ENCODE assay signal across 16 cellular contexts in genomic region chr14:24133730-24134129, GRCh38. TPM values are rescaled to one million over a fixed set of nuclear protein-coding genes. Genes with fewer than 3 reads are reported as not detected.
DNase-seq lines count a peak whose midpoint lies in the region; ATAC-seq and TF ChIP-seq lines count a peak whose summit lies in the region.
"Had no signal": no experiment of that assay in that cellular context is flagged by ENCODE, and none has a peak within 500 bp of the region (broad histone marks: within the 10 kb centered on the region; RNA-seq: fewer than 3 reads in every experiment).

No MANE protein-coding gene starts in this region.

- no peaks in the 10 kb centered on the region for H3K27me3 ChIP-seq in Karpas-422 (ENCODE audit: low read length)
- no peaks in the 10 kb centered on the region for H3K27me3 ChIP-seq in osteoblast (ENCODE audit: insufficient read depth, low read length)

- H4K20me1 ChIP-seq in Karpas-422 (ENCODE audit: insufficient read depth, low read depth, low read length) (no peaks in the 10 kb centered on the region), osteoblast (ENCODE audit: insufficient read depth, low read length) (peaks cover 3% of the 10 kb centered on the region)

- no peaks in the 10 kb centered on the region for H3K27me3 Mint-ChIP-seq in activated CD8-positive, alpha-beta T cell treated with anti-CD3 and anti-CD28 coated beads for 36 hours
- H3K27me3 Mint-ChIP-seq in activated CD8-positive, alpha-beta T cell treated with anti-CD3 and anti-CD28 coated beads, Interleukin-2, amount 10 ng/mL, durations not matched to agents 7 days and 5 days (ENCODE audit: low read depth): no peaks in the 10 kb centered on the region
- H3K27me3 Mint-ChIP-seq in T-helper 2 cell treated with Interferon-gamma antibody and Interleukin-4, amounts not matched to agents 5 μg/mL and 100 μg/mL, for 36 hours (ENCODE audit: low read depth): no peaks in the 10 kb centered on the region
- H3K27me3 Mint-ChIP-seq: CD8-positive, alpha-beta memory T cell had no signal

- peaks cover 30% of the 10 kb centered on the region for H3K4me1 ChIP-seq in Karpas-422 (ENCODE audit: low read length)
- H3K4me1 ChIP-seq in osteoblast (ENCODE audit: insufficient read depth, low read length): peaks cover 12% of the 10 kb centered on the region
- H3K4me1 ChIP-seq: Caco-2 had no signal

- POLR2A ChIA-PET in activated CD8-positive, alpha-beta T cell treated with anti-CD3 and anti-CD28 coated beads for 36 hours (lab: Charles Lee): interaction anchor here (0.6 to 5.8 kb wide), 6 partner anchors 7 to 61 kb away, joined by 3 to 30 read pairs (median 5); partner anchors contain the start of genes DCAF11, EMC9, NRL and RNF31
- POLR2A ChIA-PET in activated CD8-positive, alpha-beta T cell treated with anti-CD3 and anti-CD28 coated beads, Interleukin-2, amount 10 ng/mL, durations not matched to agents 7 days and 5 days (lab: Charles Lee): interaction anchor here (1.4 to 8.7 kb wide), 4 partner anchors 8 to 27 kb away, joined by 3 to 119 read pairs (median 12); partner anchors contain the start of genes DCAF11, EMC9, IRF9 and NRL

- no peak for DNase-seq in activated CD8-positive, alpha-beta T cell treated with anti-CD3 and anti-CD28 coated beads for 36 hours
- DNase-seq in activated CD8-positive, alpha-beta T cell treated with anti-CD3 and anti-CD28 coated beads, Interleukin-2, amount 10 ng/mL, durations not matched to agents 7 days and 5 days: no peak
- DNase-seq in AML-193 (lab: John Stamatoyannopoulos, UW): peak; percentile 8 to 32
- peak; percentile 64 for DNase-seq in Karpas-422
- peak; percentile 34 for DNase-seq in osteoblast (ENCODE audit: insufficient read length, low spot score, missing footprints)
- DNase-seq in stimulated activated naive CD8-positive, alpha-beta T cell treated with anti-CD3 and anti-CD28 coated beads, Interleukin-15, Interleukin-2, amounts not matched to agents 100 U/mL and 50 U/mL, for 24 hours: no peak
- no peak for DNase-seq in T-helper 2 cell treated with Interferon-gamma antibody and Interleukin-4, amounts not matched to agents 5 μg/mL and 100 μg/mL, for 36 hours (ENCODE audit: low spot score)
- DNase-seq in NCI-H187 treated with DMSO at 0.1 percent for 48 hours (lab: John Stamatoyannopoulos, UW): no peak
- DNase-seq: Caco-2; CD8-positive, alpha-beta memory T cell; DND-41; H7 had no signal

- H3K79me2 ChIP-seq in Karpas-422 (ENCODE audit: low read length) (peaks cover 26% of the 10 kb centered on the region), osteoblast (ENCODE audit: insufficient read depth, low read length) (peaks cover 28% of the 10 kb centered on the region)

- H3K4me1 Mint-ChIP-seq in activated CD8-positive, alpha-beta T cell treated with anti-CD3 and anti-CD28 coated beads for 36 hours (ENCODE audit: low read depth): peaks cover 45% of the 10 kb centered on the region
- H3K4me1 Mint-ChIP-seq in activated CD8-positive, alpha-beta T cell treated with anti-CD3 and anti-CD28 coated beads, Interleukin-2, amount 10 ng/mL, durations not matched to agents 7 days and 5 days (ENCODE audit: low read depth): peaks cover 46% of the 10 kb centered on the region
- peaks cover 38% of the 10 kb centered on the region for H3K4me1 Mint-ChIP-seq in T-helper 2 cell treated with Interferon-gamma antibody and Interleukin-4, amounts not matched to agents 5 μg/mL and 100 μg/mL, for 36 hours (ENCODE audit: low read depth)

- TF ChIP-seq CTCF in activated CD8-positive, alpha-beta T cell treated with anti-CD3 and anti-CD28 coated beads for 36 hours (IDR thresholded peaks at IDR 0.05): no peak
- TF ChIP-seq CTCF in osteoblast (IDR thresholded peaks at IDR 0.05; ENCODE audit: extremely low read depth, low read depth, low read length): no peak

- H3K9ac ChIP-seq in Karpas-422 (ENCODE audit: low read length): no peak overlapping the region

- H3K4me3 ChIP-seq in Karpas-422 (ENCODE audit: low read length) (no peak overlapping the region), osteoblast (ENCODE audit: insufficient read depth, low read length) (no peak overlapping the region)
- H3K4me3 ChIP-seq: A549, GM23338 had no signal

- H2AFZ ChIP-seq in Karpas-422 (ENCODE audit: low read length) (no peak overlapping the region), osteoblast (ENCODE audit: low read length) (no peak overlapping the region)
- H2AFZ ChIP-seq: GM23338 had no signal

- H3K9me3 ChIP-seq in Karpas-422 (ENCODE audit: low read length): no peaks in the 10 kb centered on the region
- H3K9me3 ChIP-seq in osteoblast (ENCODE audit: low read depth, low read length): no peaks in the 10 kb centered on the region
- H3K9me3 ChIP-seq: A549, Caco-2 had no signal

- ATAC-seq in activated CD8-positive, alpha-beta T cell treated with anti-CD3 and anti-CD28 coated beads for 36 hours: no peak
- ATAC-seq in activated CD8-positive, alpha-beta T cell treated with anti-CD3 and anti-CD28 coated beads, Interleukin-2, amount 10 ng/mL, durations not matched to agents 7 days and 5 days: no peak
- ATAC-seq in stimulated activated naive CD8-positive, alpha-beta T cell treated with anti-CD3 and anti-CD28 coated beads, Interleukin-15, Interleukin-2, amounts not matched to agents 100 U/mL and 50 U/mL, for 24 hours: no peak
- ATAC-seq: A549, GM23338 had no signal

- H3K36me3 ChIP-seq in Karpas-422 (ENCODE audit: insufficient read depth, low read length) (peaks cover 11% of the 10 kb centered on the region), osteoblast (ENCODE audit: insufficient read depth, low read length) (peaks cover 16% of the 10 kb centered on the region)

- H3K9me3 Mint-ChIP-seq in activated CD8-positive, alpha-beta T cell treated with anti-CD3 and anti-CD28 coated beads for 36 hours: no peaks in the 10 kb centered on the region
- no peaks in the 10 kb centered on the region for H3K9me3 Mint-ChIP-seq in activated CD8-positive, alpha-beta T cell treated with anti-CD3 and anti-CD28 coated beads, Interleukin-2, amount 10 ng/mL, durations not matched to agents 7 days and 5 days (ENCODE audit: insufficient read depth)
- H3K9me3 Mint-ChIP-seq in T-helper 2 cell treated with Interferon-gamma antibody and Interleukin-4, amounts not matched to agents 5 μg/mL and 100 μg/mL, for 36 hours: no peaks in the 10 kb centered on the region
- H3K9me3 Mint-ChIP-seq: GM23338 had no signal

- CTCF ChIA-PET in activated CD8-positive, alpha-beta T cell treated with anti-CD3 and anti-CD28 coated beads for 36 hours (lab: Charles Lee): interaction anchor here (1.1 to 5.3 kb wide), 3 partner anchors 18 to 39 kb away, joined by 3 to 29 read pairs (median 21); partner anchors contain the start of genes DCAF11, IRF9 and NRL
- CTCF ChIA-PET in activated CD8-positive, alpha-beta T cell treated with anti-CD3 and anti-CD28 coated beads, Interleukin-2, amount 10 ng/mL, durations not matched to agents 7 days and 5 days (lab: Charles Lee): interaction anchor here (0.9 to 2.3 kb wide), 5 partner anchors 17 to 28 kb away, joined by 3 to 9 read pairs (median 3); partner anchors contain the start of genes DCAF11, IRF9 and NRL

- no peak overlapping the region for H3K27ac Mint-ChIP-seq in activated CD8-positive, alpha-beta T cell treated with anti-CD3 and anti-CD28 coated beads for 36 hours
- no peak overlapping the region for H3K27ac Mint-ChIP-seq in activated CD8-positive, alpha-beta T cell treated with anti-CD3 and anti-CD28 coated beads, Interleukin-2, amount 10 ng/mL, durations not matched to agents 7 days and 5 days
- no peak overlapping the region for H3K27ac Mint-ChIP-seq in T-helper 2 cell treated with Interferon-gamma antibody and Interleukin-4, amounts not matched to agents 5 μg/mL and 100 μg/mL, for 36 hours
- H3K27ac Mint-ChIP-seq: CD14-positive monocyte, GM23338 had no signal

- H3K4me2 ChIP-seq in Karpas-422 (ENCODE audit: low read depth, low read length, poor library complexity, severe bottlenecking) (no peak overlapping the region), osteoblast (ENCODE audit: insufficient read depth, low read length) (no peak overlapping the region)
- H3K4me2 ChIP-seq: A549, GM23338 had no signal

- peaks cover 24% of the 10 kb centered on the region for H3K36me3 Mint-ChIP-seq in activated CD8-positive, alpha-beta T cell treated with anti-CD3 and anti-CD28 coated beads for 36 hours (ENCODE audit: low read depth)
- peaks cover 25% of the 10 kb centered on the region for H3K36me3 Mint-ChIP-seq in activated CD8-positive, alpha-beta T cell treated with anti-CD3 and anti-CD28 coated beads, Interleukin-2, amount 10 ng/mL, durations not matched to agents 7 days and 5 days (ENCODE audit: low read depth)
- H3K36me3 Mint-ChIP-seq in T-helper 2 cell treated with Interferon-gamma antibody and Interleukin-4, amounts not matched to agents 5 μg/mL and 100 μg/mL, for 36 hours (ENCODE audit: low read depth): peaks cover 26% of the 10 kb centered on the region

- intact Hi-C loops in activated CD8-positive, alpha-beta T cell treated with anti-CD3 and anti-CD28 coated beads for 36 hours (cut with micrococcal nuclease): no loop called here

- no peaks in the 10 kb centered on the region for H3K9me2 ChIP-seq in Karpas-422 (replicated peaks; ENCODE audit: insufficient read depth, low read length)

- H3K4me3 Mint-ChIP-seq in activated CD8-positive, alpha-beta T cell treated with anti-CD3 and anti-CD28 coated beads for 36 hours: peak overlapping the region; percentile 8
- no peak overlapping the region for H3K4me3 Mint-ChIP-seq in activated CD8-positive, alpha-beta T cell treated with anti-CD3 and anti-CD28 coated beads, Interleukin-2, amount 10 ng/mL, durations not matched to agents 7 days and 5 days
- no peak overlapping the region for H3K4me3 Mint-ChIP-seq in T-helper 2 cell treated with Interferon-gamma antibody and Interleukin-4, amounts not matched to agents 5 μg/mL and 100 μg/mL, for 36 hours
- H3K4me3 Mint-ChIP-seq: CD14-positive monocyte, GM23338 had no signal

- H3K27ac ChIP-seq in Karpas-422 (ENCODE audit: low read length) (no peak overlapping the region), osteoblast (ENCODE audit: low read depth, low read length) (no peak overlapping the region)
- H3K27ac ChIP-seq: A549 had no signal

RNA-seq across cellular contexts. Expression of gene PSME1, which starts 2.3 kb away (rescaled TPM):
- total RNA-seq in activated CD8-positive, alpha-beta T cell treated with anti-CD3 and anti-CD28 coated beads for 36 hours: 100 to 1,000 TPM; 451 to 460 TPM
- total RNA-seq in activated CD8-positive, alpha-beta T cell treated with anti-CD3 and anti-CD28 coated beads, Interleukin-2, amount 10 ng/mL, durations not matched to agents 7 days and 5 days: 100 to 1,000 TPM; 516 to 530 TPM
- total RNA-seq in Karpas-422 (2014; rRNA removed; shearing (Covaris generic); ENCODE audit: low replicate concordance): 435 and 452 TPM in 2 replicates
- 95.5 and 111 TPM in 2 replicates for total RNA-seq in osteoblast

RNA-seq across cellular contexts. Expression of gene FITM1, which starts 3.3 kb away (rescaled TPM):
- under 1 TPM; 0.56 to 0.69 TPM for total RNA-seq in activated CD8-positive, alpha-beta T cell treated with anti-CD3 and anti-CD28 coated beads for 36 hours
- 1 to 10 TPM; 1.4 to 2.1 TPM for total RNA-seq in activated CD8-positive, alpha-beta T cell treated with anti-CD3 and anti-CD28 coated beads, Interleukin-2, amount 10 ng/mL, durations not matched to agents 7 days and 5 days
- 0.89 and 1.6 TPM in 2 replicates for total RNA-seq in Karpas-422 (2014; rRNA removed; shearing (Covaris generic); ENCODE audit: low replicate concordance)
- 0.29 and 0.72 TPM in 2 replicates for total RNA-seq in osteoblast
- total RNA-seq: GM23338, H7, HT1080 had no signal

RNA-seq across cellular contexts. Expression of gene EMC9, which starts 7.7 kb away (rescaled TPM):
- 10 to 100 TPM; 39.0 to 39.9 TPM for total RNA-seq in activated CD8-positive, alpha-beta T cell treated with anti-CD3 and anti-CD28 coated beads for 36 hours
- total RNA-seq in activated CD8-positive, alpha-beta T cell treated with anti-CD3 and anti-CD28 coated beads, Interleukin-2, amount 10 ng/mL, durations not matched to agents 7 days and 5 days: 10 to 100 TPM; 49.9 to 53.2 TPM
- total RNA-seq in Karpas-422 (2014; rRNA removed; shearing (Covaris generic); ENCODE audit: low replicate concordance): 35.3 and 95.4 TPM in 2 replicates
- total RNA-seq in osteoblast: 6.9 and 9.1 TPM in 2 replicates

RNA-seq across cellular contexts. Expression of gene PSME2, which starts 12.7 kb away (rescaled TPM):
- total RNA-seq in activated CD8-positive, alpha-beta T cell treated with anti-CD3 and anti-CD28 coated beads for 36 hours: 100 to 1,000 TPM; 440 TPM
- 100 to 1,000 TPM; 635 to 636 TPM for total RNA-seq in activated CD8-positive, alpha-beta T cell treated with anti-CD3 and anti-CD28 coated beads, Interleukin-2, amount 10 ng/mL, durations not matched to agents 7 days and 5 days
- 469 and 536 TPM in 2 replicates for total RNA-seq in Karpas-422 (2014; rRNA removed; shearing (Covaris generic); ENCODE audit: low replicate concordance)
- total RNA-seq in osteoblast: 47.7 and 55.7 TPM in 2 replicates

RNA-seq across cellular contexts. Expression of gene RNF31, which starts 13.6 kb away (rescaled TPM):
- total RNA-seq in activated CD8-positive, alpha-beta T cell treated with anti-CD3 and anti-CD28 coated beads for 36 hours: 10 to 100 TPM; 71.6 to 75.0 TPM
- total RNA-seq in activated CD8-positive, alpha-beta T cell treated with anti-CD3 and anti-CD28 coated beads, Interleukin-2, amount 10 ng/mL, durations not matched to agents 7 days and 5 days: 100 to 1,000 TPM; 123 to 142 TPM
- 82.0 and 153 TPM in 2 replicates for total RNA-seq in Karpas-422 (2014; rRNA removed; shearing (Covaris generic); ENCODE audit: low replicate concordance)
- total RNA-seq in osteoblast: 43.9 and 49.6 TPM in 2 replicates

Comparison
In these comparisons a context has a peak if more than half of its experiments do, and no peak if none do; other contexts are left out.
1. DNase-seq: peak in AML-193 (2 of 2), Karpas-422 (single experiment) and osteoblast (single experiment); none in activated CD8-positive, alpha-beta T cell treated with anti-CD3 and anti-CD28 coated beads for 36 hours (single experiment), activated CD8-positive, alpha-beta T cell treated with anti-CD3 and anti-CD28 coated beads, Interleukin-2, amount 10 ng/mL, durations not matched to agents 7 days and 5 days (single experiment), stimulated activated naive CD8-positive, alpha-beta T cell treated with anti-CD3 and anti-CD28 coated beads, Interleukin-15, Interleukin-2, amounts not matched to agents 100 U/mL and 50 U/mL, for 24 hours (single experiment), T-helper 2 cell treated with Interferon-gamma antibody and Interleukin-4, amounts not matched to agents 5 μg/mL and 100 μg/mL, for 36 hours (single experiment) and NCI-H187 treated with DMSO at 0.1 percent for 48 hours (single experiment).